ENCODE assay signal across 37 cellular contexts in genomic region chr15:40414816-40415215, GRCh38.
"Had no signal": no experiment of that assay in that cellular context is flagged by ENCODE, and none has a peak within 500 bp of the region (broad histone marks: within the 10 kb centered on the region; RNA-seq: fewer than 3 reads in every experiment).

No MANE protein-coding gene starts in this region.

- H3K27me3 Mint-ChIP-seq: activated CD4-positive, alpha-beta memory T cell treated with anti-CD3 and anti-CD28 coated beads, Interleukin-2, amount 10 ng/mL, durations not matched to agents 7 days and 5 days; activated CD4-positive, alpha-beta T cell treated with anti-CD3 and anti-CD28 coated beads, Interleukin-2, amount 10 ng/mL, durations not matched to agents 7 days and 5 days; activated CD8-positive, alpha-beta memory T cell treated with anti-CD3 and anti-CD28 coated beads, Interleukin-2, amount 10 ng/mL, durations not matched to agents 7 days and 5 days; activated naive CD8-positive, alpha-beta T cell treated with anti-CD3 and anti-CD28 coated beads for 36 hours; activated T-cell treated with anti-CD3 and anti-CD28 coated beads, Interleukin-2, amount 50 U/mL, for 24 hours; activated T-helper 17 cell treated with anti-CD3 and anti-CD28 coated beads, Interleukin-2, amount 50 U/mL, for 72 hours; central memory CD8-positive, alpha-beta T cell had no signal

- H3K4me3 ChIP-seq: adrenal gland, body of pancreas, breast epithelium had no signal

- H3K9me3 ChIP-seq: adrenal gland, body of pancreas, breast epithelium had no signal

- H3K27ac Mint-ChIP-seq: activated CD4-positive, alpha-beta memory T cell treated with anti-CD3 and anti-CD28 coated beads, Interleukin-2, amount 10 ng/mL, durations not matched to agents 7 days and 5 days; activated CD4-positive, alpha-beta T cell treated with anti-CD3 and anti-CD28 coated beads, Interleukin-2, amount 10 ng/mL, durations not matched to agents 7 days and 5 days; activated CD8-positive, alpha-beta memory T cell treated with anti-CD3 and anti-CD28 coated beads, Interleukin-2, amount 10 ng/mL, durations not matched to agents 7 days and 5 days; activated CD8-positive, alpha-beta T cell treated with anti-CD3 and anti-CD28 coated beads, Interleukin-2, amount 10 ng/mL, durations not matched to agents 7 days and 5 days; activated T-cell treated with anti-CD3 and anti-CD28 coated beads, Interleukin-2, amount 50 U/mL, for 24 hours; activated T-helper 17 cell treated with anti-CD3 and anti-CD28 coated beads, Interleukin-2, amount 50 U/mL, for 72 hours; T-helper 1 cell treated with Interleukin-12 subunit alpha and Interleukin-12 subunit beta and Interleukin-4 antibody, amounts not matched to agents 30 μg/mL and 1 μg/mL, for 36 hours; T-helper 2 cell treated with Interferon-gamma antibody and Interleukin-4, amounts not matched to agents 5 μg/mL and 100 μg/mL, for 36 hours had no signal

- ATAC-seq: activated CD4-positive, CD25-positive, alpha-beta regulatory T cell treated with anti-CD3 and anti-CD28 coated beads, Interleukin-2, amount 50 U/mL, for 24 hours; activated CD8-positive, alpha-beta memory T cell treated with anti-CD3 and anti-CD28 coated beads, Interleukin-2, amount 10 ng/mL, durations not matched to agents 7 days and 5 days; activated CD8-positive, alpha-beta T cell treated with anti-CD3 and anti-CD28 coated beads, Interleukin-2, amount 10 ng/mL, durations not matched to agents 7 days and 5 days; activated naive CD4-positive, alpha-beta T cell treated with anti-CD3 and anti-CD28 coated beads, Interleukin-2, amount 50 U/mL, for 72 hours; activated T-helper 17 cell treated with anti-CD3 and anti-CD28 coated beads, Interleukin-2, amount 50 U/mL, for 72 hours; body of pancreas; WTC11 had no signal

- H3K36me3 ChIP-seq: breast epithelium had no signal

- H3K4me3 Mint-ChIP-seq: activated CD4-positive, alpha-beta memory T cell treated with anti-CD3 and anti-CD28 coated beads, Interleukin-2, amount 10 ng/mL, durations not matched to agents 7 days and 5 days; activated CD4-positive, alpha-beta T cell treated with anti-CD3 and anti-CD28 coated beads, Interleukin-2, amount 10 ng/mL, durations not matched to agents 7 days and 5 days; activated CD8-positive, alpha-beta memory T cell treated with anti-CD3 and anti-CD28 coated beads, Interleukin-2, amount 10 ng/mL, durations not matched to agents 7 days and 5 days; activated CD8-positive, alpha-beta T cell treated with anti-CD3 and anti-CD28 coated beads, Interleukin-2, amount 10 ng/mL, durations not matched to agents 7 days and 5 days; activated naive CD8-positive, alpha-beta T cell treated with anti-CD3 and anti-CD28 coated beads for 36 hours; activated T-cell treated with anti-CD3 and anti-CD28 coated beads, Interleukin-2, amount 50 U/mL, for 24 hours; activated T-helper 17 cell treated with anti-CD3 and anti-CD28 coated beads, Interleukin-2, amount 50 U/mL, for 72 hours; central memory CD8-positive, alpha-beta T cell; T-helper 1 cell treated with Interleukin-12 subunit alpha and Interleukin-12 subunit beta and Interleukin-4 antibody, amounts not matched to agents 30 μg/mL and 1 μg/mL, for 36 hours; T-helper 2 cell treated with Interferon-gamma antibody and Interleukin-4, amounts not matched to agents 5 μg/mL and 100 μg/mL, for 36 hours; WTC11 had no signal

- H3K27ac ChIP-seq: adrenal gland, body of pancreas, brain microvascular endothelial cell, breast epithelium, WERI-Rb-1 had no signal

- H3K27me3 ChIP-seq: adrenal gland, body of pancreas, brain microvascular endothelial cell, breast epithelium had no signal

- H3K4me1 ChIP-seq: breast epithelium had no signal

- DNase-seq: activated CD4-positive, alpha-beta memory T cell treated with anti-CD3 and anti-CD28 coated beads, Interleukin-2, amount 10 ng/mL, durations not matched to agents 7 days and 5 days; activated CD4-positive, alpha-beta T cell treated with anti-CD3 and anti-CD28 coated beads for 1 hour; activated CD4-positive, alpha-beta T cell treated with anti-CD3 and anti-CD28 coated beads for 4 hours; activated CD4-positive, alpha-beta T cell treated with anti-CD3 and anti-CD28 coated beads, Interleukin-2, amount 10 ng/mL, durations not matched to agents 7 days and 5 days; activated CD4-positive, alpha-beta T cell treated with anti-CD3 and anti-CD28 coated beads, Interleukin-2, amount 50 U/mL, for 48 hours; activated CD4-positive, CD25-positive, alpha-beta regulatory T cell; activated CD8-positive, alpha-beta memory T cell treated with anti-CD3 and anti-CD28 coated beads for 24 hours; activated CD8-positive, alpha-beta memory T cell treated with anti-CD3 and anti-CD28 coated beads, Interleukin-2, amount 10 ng/mL, durations not matched to agents 7 days and 5 days; activated CD8-positive, alpha-beta memory T cell treated with anti-CD3 and anti-CD28 coated beads, Interleukin-2, amount 50 U/mL, for 48 hours; activated CD8-positive, alpha-beta T cell treated with anti-CD3 and anti-CD28 coated beads, Interleukin-2, amount 10 ng/mL, durations not matched to agents 7 days and 5 days; activated effector memory CD4-positive, alpha-beta T cell treated with anti-CD3 and anti-CD28 coated beads, Interleukin-2, amount 50 U/mL, for 16 hours; activated gamma-delta T cell treated with Interleukin-2 at 50 U/mL for 16 hours; activated naive CD4-positive, alpha-beta T cell; activated naive CD4-positive, alpha-beta T cell treated with anti-CD3 and anti-CD28 coated beads, Interleukin-2, amount 50 U/mL, for 16 hours; activated naive CD8-positive, alpha-beta T cell treated with anti-CD3 and anti-CD28 coated beads for 36 hours; activated T-cell treated with anti-CD3 and anti-CD28 coated beads, Interleukin-2, amount 50 U/mL, for 24 hours; activated T-cell treated with anti-CD3 and anti-CD28 coated beads, Interleukin-2, amount 50 U/mL, for 48 hours; adrenal gland; amniotic stem cell; aorta; body of pancreas; brain microvascular endothelial cell; caudate nucleus; cerebellar nuclear complex; SW 1271; T-helper 1 cell; T-helper 2 cell; T-helper 9 cell; WERI-Rb-1 had no signal

- H3K9me3 Mint-ChIP-seq: activated CD4-positive, alpha-beta memory T cell treated with anti-CD3 and anti-CD28 coated beads, Interleukin-2, amount 10 ng/mL, durations not matched to agents 7 days and 5 days; activated CD4-positive, alpha-beta T cell treated with anti-CD3 and anti-CD28 coated beads, Interleukin-2, amount 10 ng/mL, durations not matched to agents 7 days and 5 days; activated naive CD4-positive, alpha-beta T cell treated with anti-CD3 and anti-CD28 coated beads, Interleukin-2, amount 50 U/mL, for 72 hours; activated naive CD8-positive, alpha-beta T cell treated with anti-CD3 and anti-CD28 coated beads for 36 hours; activated T-cell treated with anti-CD3 and anti-CD28 coated beads, Interleukin-2, amount 50 U/mL, for 24 hours; activated T-helper 17 cell treated with anti-CD3 and anti-CD28 coated beads, Interleukin-2, amount 50 U/mL, for 72 hours; central memory CD8-positive, alpha-beta T cell; T-helper 1 cell treated with Interleukin-12 subunit alpha and Interleukin-12 subunit beta and Interleukin-4 antibody, amounts not matched to agents 30 μg/mL and 1 μg/mL, for 36 hours; T-helper 2 cell treated with Interferon-gamma antibody and Interleukin-4, amounts not matched to agents 5 μg/mL and 100 μg/mL, for 36 hours; WTC11 had no signal

- H3K4me1 Mint-ChIP-seq: activated naive CD8-positive, alpha-beta T cell treated with anti-CD3 and anti-CD28 coated beads for 36 hours; central memory CD8-positive, alpha-beta T cell; WTC11 had no signal
